ENCODE assay signal across 21 cellular contexts in the genomic region with DNA sequence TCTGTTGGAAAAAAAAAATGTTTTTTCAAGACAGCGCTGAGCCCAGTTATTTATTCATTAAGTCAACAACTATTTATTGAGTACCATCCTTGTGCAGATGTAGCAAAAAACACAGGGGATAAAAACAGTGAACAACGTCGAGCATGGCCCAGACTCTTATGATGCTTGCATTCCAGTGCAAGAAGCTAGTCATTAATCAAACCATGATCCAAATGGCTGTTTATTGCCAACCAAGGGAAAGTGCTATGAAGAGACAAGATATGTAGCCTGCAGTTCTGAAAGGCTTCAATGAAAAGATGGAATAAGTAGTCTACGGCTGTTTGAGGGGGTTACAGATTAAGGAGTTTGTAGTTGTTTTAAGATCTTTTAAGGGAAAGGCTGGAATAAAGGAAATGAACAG.
"Had no signal": no experiment of that assay in that cellular context is flagged by ENCODE, and none has a peak within 500 bp of the region (broad histone marks: within the 10 kb centered on the region; RNA-seq: fewer than 3 reads in every experiment).

No MANE protein-coding gene starts in this region.

- H3K27me3 ChIP-seq: heart right ventricle, hepatocyte, ovary, right atrium auricular region, right lobe of liver, stomach, suprapubic skin, tibial artery, upper lobe of right lung had no signal

- H3K4me2 ChIP-seq: hepatocyte, smooth muscle cell had no signal

- H3K36me3 Mint-ChIP-seq: naive thymus-derived CD8-positive, alpha-beta T cell; stimulated activated naive B cell treated with anti-CD40 and anti-IgM and Interleukin-4, amounts not matched to agents 10 μg/mL and 1 μg/mL and 100 μg/mL, for 72 hours had no signal

- H3K4me1 Mint-ChIP-seq: naive thymus-derived CD8-positive, alpha-beta T cell; stimulated activated naive B cell treated with anti-CD40 and anti-IgM and Interleukin-4, amounts not matched to agents 10 μg/mL and 1 μg/mL and 100 μg/mL, for 72 hours had no signal

- H3K27me3 Mint-ChIP-seq: progenitor cell of endocrine pancreas; stimulated activated naive B cell treated with anti-CD40 and anti-IgM and Interleukin-4, amounts not matched to agents 10 μg/mL and 1 μg/mL and 100 μg/mL, for 72 hours had no signal

- H2AFZ ChIP-seq: hepatocyte had no signal

- H3K4me3 Mint-ChIP-seq: naive thymus-derived CD8-positive, alpha-beta T cell; stimulated activated naive B cell treated with anti-CD40 and anti-IgM and Interleukin-4, amounts not matched to agents 10 μg/mL and 1 μg/mL and 100 μg/mL, for 72 hours had no signal

- DNase-seq: heart right ventricle; islet precursor cell; left ventricle myocardium inferior; naive thymus-derived CD8-positive, alpha-beta T cell; ovary; right lobe of liver; stimulated activated CD4-positive, alpha-beta T cell treated with anti-CD3 and anti-CD28 coated beads, Interleukin-1b, Interleukin-23, amount 100 ng/mL, for 48 hours; stimulated activated CD4-positive, alpha-beta T cell treated with anti-CD3 and anti-CD28 coated beads, Interleukin-2, amount 100 ng/mL, for 48 hours; stimulated activated naive B cell treated with anti-CD40 and anti-IgM and Interleukin-4, amounts not matched to agents 10 μg/mL and 1 μg/mL and 100 μg/mL, for 72 hours; stimulated activated naive CD8-positive, alpha-beta T cell treated with anti-CD3 and anti-CD28 coated beads, Interleukin-15, Interleukin-2, amounts not matched to agents 100 U/mL and 50 U/mL, for 24 hours; stomach; tibial artery; trophoblast cell; upper lobe of right lung had no signal

- H3K27ac ChIP-seq: hepatocyte, left ventricle myocardium inferior, ovary, right lobe of liver, stomach, suprapubic skin, thoracic aorta, tibial artery, upper lobe of right lung had no signal

- H3K4me3 ChIP-seq: heart right ventricle, hepatocyte, left ventricle myocardium inferior, lung, ovary, right atrium auricular region, right lobe of liver, smooth muscle cell, stomach, suprapubic skin, thoracic aorta, tibial artery, upper lobe of right lung had no signal

- H3K9me3 ChIP-seq: heart right ventricle, left ventricle myocardium inferior, ovary, right atrium auricular region, right lobe of liver, stomach, suprapubic skin, thoracic aorta, tibial artery, upper lobe of right lung had no signal

- H3K4me1 ChIP-seq: right lobe of liver, stomach, suprapubic skin, tibial artery, upper lobe of right lung had no signal

- H3K36me3 ChIP-seq: heart right ventricle, left ventricle myocardium inferior, ovary, right atrium auricular region, right lobe of liver, stomach, suprapubic skin, thoracic aorta, tibial artery, upper lobe of right lung had no signal

- ATAC-seq: naive thymus-derived CD8-positive, alpha-beta T cell; right lobe of liver; stimulated activated naive B cell treated with anti-CD40 and anti-IgM and Interleukin-4, amounts not matched to agents 10 μg/mL and 1 μg/mL and 100 μg/mL, for 72 hours; stimulated activated naive CD8-positive, alpha-beta T cell treated with anti-CD3 and anti-CD28 coated beads, Interleukin-15, Interleukin-2, amounts not matched to agents 100 U/mL and 50 U/mL, for 24 hours; upper lobe of right lung had no signal

- H3K27ac Mint-ChIP-seq: naive thymus-derived CD8-positive, alpha-beta T cell; progenitor cell of endocrine pancreas; stimulated activated naive B cell treated with anti-CD40 and anti-IgM and Interleukin-4, amounts not matched to agents 10 μg/mL and 1 μg/mL and 100 μg/mL, for 72 hours had no signal

- H3K79me2 ChIP-seq: hepatocyte had no signal
